Comparison of ENCODE assay signal across 17 cellular contexts in the genomic region with DNA sequence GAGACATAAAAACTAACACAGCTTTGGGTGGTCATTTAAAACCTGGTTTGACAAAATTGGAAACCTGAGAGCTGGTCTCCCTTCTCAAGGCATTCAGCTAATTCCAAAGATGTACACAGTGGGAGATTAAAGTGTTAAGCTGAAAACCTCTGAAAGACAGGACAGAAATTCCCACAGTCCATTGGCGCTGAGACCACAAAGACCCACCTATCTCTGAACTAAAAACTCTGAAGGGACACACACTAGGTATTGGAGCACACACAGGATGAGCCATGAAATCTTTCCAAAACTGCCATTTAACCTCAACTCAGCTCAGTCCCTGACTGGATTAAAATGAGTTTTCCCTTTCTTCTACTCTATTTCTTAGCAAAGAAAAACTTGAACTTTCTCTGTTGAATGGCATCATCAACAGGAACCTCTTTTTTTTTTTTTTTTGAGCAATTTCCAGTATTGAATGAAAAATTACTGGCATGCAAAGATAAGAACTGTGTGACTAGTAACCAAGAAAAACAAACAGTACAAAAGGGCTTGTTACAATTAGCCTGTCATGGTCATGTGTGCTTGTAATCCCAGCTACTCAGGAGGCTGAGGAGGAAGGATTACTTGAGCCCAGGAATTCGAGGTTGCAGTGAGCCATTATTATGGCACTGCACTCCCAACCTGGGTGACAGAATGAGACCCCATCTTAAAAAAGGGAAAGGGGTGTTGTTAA.
A peak's percentile ranks its signal among the peaks of the same experiment; 100 is the strongest.
DNase-seq lines count a peak whose midpoint lies in the region; ATAC-seq and TF ChIP-seq lines count a peak whose summit lies in the region.
"Had no signal": no experiment of that assay in that cellular context is flagged by ENCODE, and none has a peak within 500 bp of the region (broad histone marks: within the 10 kb centered on the region; RNA-seq: fewer than 3 reads in every experiment).

No MANE protein-coding gene starts in this region.

- WGBS in IMR-90 (ENCODE audit: extremely low coverage in 2 of 2, insufficient read length in 1 of 2), 2 experiments, result no CpG with 5 or more reads among the region's 2 CpGs
- 35 to 41% methylated on average over 2 of the region's 2 CpGs for WGBS in tibial nerve, 2 donors

- in situ Hi-C loops in IMR-90 (cut with MboI; ENCODE audit: low sequenced_read_pairs), result no loop called here

- POLR2A ChIA-PET in IMR-90 (lab: Charles Lee; ENCODE audit: unreplicated experiment) (no interaction called here), PC-3 (lab: Charles Lee; ENCODE audit: unreplicated experiment) (interaction anchor here (0.6 kb wide), 1 partner anchor 9 kb away, joined by 3 read pairs; no protein-coding TSS in a partner anchor)

- peak; percentile 67 for ATAC-seq in IMR-90 (ENCODE audit: low read depth)
- ATAC-seq in PC-3, result no peak
- no peak for ATAC-seq in GM21367 (IDR thresholded peaks at IDR 0.05; ENCODE audit: unreplicated experiment)
- ATAC-seq: activated CD8-positive, alpha-beta memory T cell treated with anti-CD3 and anti-CD28 coated beads, Interleukin-2, amount 10 ng/mL, durations not matched to agents 7 days and 5 days; CD8-positive, alpha-beta T cell; Panc1; stimulated activated memory B cell treated with anti-CD40 and anti-IgM and Interleukin-4, amounts not matched to agents 10 μg/mL and 1 μg/mL and 100 μg/mL, for 72 hours; WTC11 had no signal

- no peaks in the 10 kb centered on the region for H3K9me1 ChIP-seq in IMR-90 (ENCODE audit: insufficient read depth, low read length)

- dilution Hi-C loops in IMR-90 (cut with HindIII; ENCODE audit: low sequenced_read_pairs, unreplicated experiment), result no loop called here

- intact Hi-C loops in IMR-90 (cut with micrococcal nuclease), result no loop called here
- intact Hi-C loops in PC-3 (cut with micrococcal nuclease), result no loop called here

- TF ChIP-seq RAD21 in IMR-90 (IDR thresholded peaks at IDR 0.05; ENCODE audit: low read length), result no peak

- H3K4me1 ChIP-seq in IMR-90 (ENCODE audit: control insufficient read depth, insufficient read depth, low read length), result no peaks in the 10 kb centered on the region
- H3K4me1 ChIP-seq in PC-3 (ENCODE audit: insufficient read depth, low read length), result no peaks in the 10 kb centered on the region
- H3K4me1 ChIP-seq in tibial nerve, result no peaks in the 10 kb centered on the region
- H3K4me1 ChIP-seq: uterus had no signal

- H3K9ac ChIP-seq in IMR-90 (ENCODE audit: low read depth, low read length), result no peak overlapping the region
- no peak overlapping the region for H3K9ac ChIP-seq in PC-3 (ENCODE audit: low read length)

- no peak overlapping the region for H3K23ac ChIP-seq in IMR-90 (ENCODE audit: low read depth, low read length)

- peak; percentile 35 for DNase-seq in A172 (ENCODE audit: low spot score)
- DNase-seq in IMR-90, result peak; percentile 58
- peak; percentile 91 for DNase-seq in choroid plexus epithelial cell (ENCODE audit: low read depth)
- peak; percentile 82 for DNase-seq in iris pigment epithelial cell (ENCODE audit: low read depth)
- no peak for DNase-seq in PC-3
- no peak for DNase-seq in GM19238 (ENCODE audit: insufficient read length, low spot score)
- no peak for DNase-seq in tibial nerve (ENCODE audit: low spot score in 2 of 2)
- DNase-seq: activated CD8-positive, alpha-beta memory T cell treated with anti-CD3 and anti-CD28 coated beads, Interleukin-2, amount 10 ng/mL, durations not matched to agents 7 days and 5 days; CD8-positive, alpha-beta T cell; central memory CD4-positive, alpha-beta T cell; NCI-H1436; NCI-H524; uterus had no signal

- no peak overlapping the region for H4K8ac ChIP-seq in IMR-90 (ENCODE audit: low read depth in 2 of 2, low read length in 2 of 2)

- BruUV-seq in IMR-90 (replicated peaks; lab: Mats Ljungman, UMichigan) (no TSS peak), PC-3 (replicated peaks; lab: Mats Ljungman, UMichigan) (no TSS peak)

- H2AFZ ChIP-seq in IMR-90 (replicated peaks; ENCODE audit: low read length, poor library complexity) (no peak overlapping the region), PC-3 (ENCODE audit: low read length) (no peak overlapping the region)

- H4K91ac ChIP-seq in IMR-90 (ENCODE audit: insufficient read depth, low read depth, low read length), result no peak overlapping the region

- H2AK9ac ChIP-seq in IMR-90 (replicated peaks; ENCODE audit: low read depth, low read length, poor library complexity), result no peak overlapping the region

- H3K9me2 ChIP-seq in PC-3 (replicated peaks; ENCODE audit: low read length), result no peaks in the 10 kb centered on the region

- no peak overlapping the region for H3K56ac ChIP-seq in IMR-90 (ENCODE audit: extremely low read depth, insufficient read depth, low read length)

- H3K18ac ChIP-seq in IMR-90 (ENCODE audit: low read depth, low read length), result no peak overlapping the region

- H4K20me1 ChIP-seq in IMR-90 (ENCODE audit: insufficient read depth, low read length) (no peaks in the 10 kb centered on the region), PC-3 (ENCODE audit: low read length) (no peaks in the 10 kb centered on the region)

- H3K4me3 ChIP-seq in IMR-90 (ENCODE audit: insufficient read depth, low read depth, low read length) (no peak overlapping the region), choroid plexus epithelial cell (ENCODE audit: low read depth, low read length) (no peak overlapping the region), PC-3 (ENCODE audit: low read length) (no peak overlapping the region), tibial nerve (no peak overlapping the region)
- H3K4me3 ChIP-seq: uterus had no signal

- H3K79me2 ChIP-seq in PC-3 (ENCODE audit: low read length), result no peaks in the 10 kb centered on the region

- no peak overlapping the region for H3K4ac ChIP-seq in IMR-90 (ENCODE audit: low read depth, low read length)

- H3K79me1 ChIP-seq in IMR-90 (ENCODE audit: low read depth in 1 of 2, low read length in 2 of 2), result no peaks in the 10 kb centered on the region

- H3K9me3 ChIP-seq in IMR-90 (ENCODE audit: control insufficient read depth, insufficient read depth, low read length), result no peaks in the 10 kb centered on the region
- H3K9me3 ChIP-seq in PC-3 (ENCODE audit: low read length), result no peaks in the 10 kb centered on the region
- H3K9me3 ChIP-seq in tibial nerve, result peaks cover 0 to 5% (median 0%) of the 10 kb centered on the region in 4 donors
- H3K9me3 ChIP-seq: uterus had no signal

- H2AK5ac ChIP-seq in IMR-90 (ENCODE audit: low read depth, low read length), result no peak overlapping the region

- H3K27ac ChIP-seq in IMR-90 (ENCODE audit: insufficient read depth, low read length) (no peak overlapping the region), PC-3 (ENCODE audit: low read length) (no peak overlapping the region), tibial nerve (no peak overlapping the region)
- H3K27ac ChIP-seq: uterus had no signal

- no peak for TF ChIP-seq EP300 in tibial nerve (IDR thresholded peaks at IDR 0.05)

- CTCF ChIA-PET in IMR-90 (lab: Yijun Ruan, JAX), result interaction anchor here (0.6 kb wide), 1 partner anchor 730 kb away, joined by 3 read pairs; no protein-coding TSS in a partner anchor
- CTCF ChIA-PET in PC-3 (lab: Charles Lee), result no interaction called here

- TF ChIP-seq POLR2A in IMR-90 (IDR thresholded peaks at IDR 0.05; ENCODE audit: low read depth, low read length) (no peak), tibial nerve (IDR thresholded peaks at IDR 0.05) (no peak)

- H2BK15ac ChIP-seq in IMR-90 (ENCODE audit: low read depth, low read length), result no peak overlapping the region

- TF ChIP-seq CTCF in IMR-90 (conservative IDR thresholded peaks at IDR 0.05; ENCODE audit: low read depth, low read length) (no peak), choroid plexus epithelial cell (conservative IDR thresholded peaks at IDR 0.05; ENCODE audit: low read depth, low read length) (no peak), PC-3 (conservative IDR thresholded peaks at IDR 0.05; ENCODE audit: low read depth, low read length) (no peak), tibial nerve (IDR thresholded peaks at IDR 0.05) (no peak)

- H3K4me2 ChIP-seq in IMR-90 (ENCODE audit: low read depth, low read length), result no peak overlapping the region
- no peak overlapping the region for H3K4me2 ChIP-seq in PC-3 (ENCODE audit: low read length)

- no peaks in the 10 kb centered on the region for H3K27me3 ChIP-seq in IMR-90 (ENCODE audit: control insufficient read depth, insufficient read depth, low read length)
- no peaks in the 10 kb centered on the region for H3K27me3 ChIP-seq in PC-3 (ENCODE audit: low read length)
- H3K27me3 ChIP-seq in tibial nerve, result no peaks in the 10 kb centered on the region
- H3K27me3 ChIP-seq: uterus had no signal

- H2BK5ac ChIP-seq in IMR-90 (ENCODE audit: low read depth, low read length, poor library complexity, severe bottlenecking), result no peak overlapping the region

- no peak overlapping the region for H2BK120ac ChIP-seq in IMR-90 (ENCODE audit: low read depth, low read length)

- H4K5ac ChIP-seq in IMR-90 (ENCODE audit: low read depth, low read length), result no peak overlapping the region

- H3K36me3 ChIP-seq in IMR-90 (ENCODE audit: control insufficient read depth, insufficient read depth, low read length) (no peaks in the 10 kb centered on the region), PC-3 (ENCODE audit: low read depth, low read length) (no peaks in the 10 kb centered on the region), tibial nerve (no peaks in the 10 kb centered on the region)
- H3K36me3 ChIP-seq: uterus had no signal

- H3F3A ChIP-seq in PC-3 (ENCODE audit: low read length, unreplicated experiment), result no peaks in the 10 kb centered on the region

- no peak overlapping the region for H3K14ac ChIP-seq in IMR-90 (replicated peaks; ENCODE audit: low read depth, low read length)

- no peak overlapping the region for H2BK20ac ChIP-seq in IMR-90 (ENCODE audit: low read depth, low read length)

TF ChIP-seq in IMR-90, 13 proteins besides CTCF, POLR2A, EP300 and RAD21:
- TF ChIP-seq RFX5 (IDR thresholded peaks at IDR 0.05; ENCODE audit: low read depth, low read length) (no peak), USF2 (IDR thresholded peaks at IDR 0.05; ENCODE audit: low read depth, low read length) (peak; percentile 24; the same call in 1 of the 2 replicates)

Comparison
In these comparisons a context has a peak if more than half of its experiments do, and no peak if none do; other contexts are left out.
1. DNase-seq: peak in A172 (single experiment), IMR-90 (single experiment), choroid plexus epithelial cell (single experiment) and iris pigment epithelial cell (single experiment); none in PC-3 (single experiment), GM19238 (single experiment) and tibial nerve (0 of 2).